ENCODE assay signal across 10 cellular contexts in genomic region chr1:225437710-225438437, GRCh38. TPM values are rescaled to one million over a fixed set of nuclear protein-coding genes. Genes with fewer than 3 reads are reported as not detected.
DNase-seq lines count a peak whose midpoint lies in the region; ATAC-seq and TF ChIP-seq lines count a peak whose summit lies in the region.
"Had no signal": no experiment of that assay in that cellular context is flagged by ENCODE, and none has a peak within 500 bp of the region (broad histone marks: within the 10 kb centered on the region; RNA-seq: fewer than 3 reads in every experiment).

No MANE protein-coding gene starts in this region.

- no peak overlapping the region for H3K27ac Mint-ChIP-seq in WTC11
- no peak overlapping the region for H3K27ac Mint-ChIP-seq in activated CD8-positive, alpha-beta T cell treated with anti-CD3 and anti-CD28 coated beads, Interleukin-2, amount 10 ng/mL, durations not matched to agents 7 days and 5 days
- H3K27ac Mint-ChIP-seq: activated CD4-positive, alpha-beta T cell treated with anti-CD3 and anti-CD28 coated beads for 36 hours had no signal

- H3K4me3 Mint-ChIP-seq in WTC11: no peak overlapping the region
- no peak overlapping the region for H3K4me3 Mint-ChIP-seq in activated CD8-positive, alpha-beta T cell treated with anti-CD3 and anti-CD28 coated beads, Interleukin-2, amount 10 ng/mL, durations not matched to agents 7 days and 5 days
- H3K4me3 Mint-ChIP-seq: activated CD4-positive, alpha-beta T cell treated with anti-CD3 and anti-CD28 coated beads for 36 hours had no signal

- H3K27me3 Mint-ChIP-seq in WTC11 (ENCODE audit: low read depth): peaks cover 3% of the 10 kb centered on the region; the same call in 1 of the 2 replicates
- H3K27me3 Mint-ChIP-seq in activated CD8-positive, alpha-beta T cell treated with anti-CD3 and anti-CD28 coated beads, Interleukin-2, amount 10 ng/mL, durations not matched to agents 7 days and 5 days (ENCODE audit: low read depth): peaks cover 11% of the 10 kb centered on the region
- H3K27me3 Mint-ChIP-seq: activated CD4-positive, alpha-beta T cell treated with anti-CD3 and anti-CD28 coated beads for 36 hours; naive B cell had no signal

- peaks cover under 1% of the 10 kb centered on the region; the same call in 1 of the 2 replicates for H3K4me1 Mint-ChIP-seq in WTC11
- H3K4me1 Mint-ChIP-seq in activated CD8-positive, alpha-beta T cell treated with anti-CD3 and anti-CD28 coated beads, Interleukin-2, amount 10 ng/mL, durations not matched to agents 7 days and 5 days (ENCODE audit: low read depth): peaks cover 19% of the 10 kb centered on the region

- TF ChIP-seq CTCF in HFF-Myc (IDR thresholded peaks at IDR 0.05; ENCODE audit: low read depth, low read length, missing control alignments): peak; percentile 59
- no peak for TF ChIP-seq CTCF in WTC11 (IDR thresholded peaks at IDR 0.05)
- no peak for TF ChIP-seq CTCF in GM10266 (IDR thresholded peaks at IDR 0.05; ENCODE audit: control insufficient read depth, insufficient read depth, low read depth, missing control alignments)

- POLR2A ChIA-PET in WTC11 (lab: Charles Lee): no interaction called here
- POLR2A ChIA-PET in activated CD8-positive, alpha-beta T cell treated with anti-CD3 and anti-CD28 coated beads, Interleukin-2, amount 10 ng/mL, durations not matched to agents 7 days and 5 days (lab: Charles Lee): no interaction called here

- CTCF ChIA-PET in WTC11 (lab: Charles Lee): no interaction called here
- CTCF ChIA-PET in activated CD8-positive, alpha-beta T cell treated with anti-CD3 and anti-CD28 coated beads, Interleukin-2, amount 10 ng/mL, durations not matched to agents 7 days and 5 days (lab: Charles Lee): no interaction called here

- H3K9me3 Mint-ChIP-seq in WTC11: no peaks in the 10 kb centered on the region
- H3K9me3 Mint-ChIP-seq in activated CD8-positive, alpha-beta T cell treated with anti-CD3 and anti-CD28 coated beads, Interleukin-2, amount 10 ng/mL, durations not matched to agents 7 days and 5 days (ENCODE audit: insufficient read depth): no peaks in the 10 kb centered on the region
- H3K9me3 Mint-ChIP-seq: naive B cell had no signal

- no peaks in the 10 kb centered on the region for H3K36me3 Mint-ChIP-seq in WTC11
- H3K36me3 Mint-ChIP-seq in activated CD8-positive, alpha-beta T cell treated with anti-CD3 and anti-CD28 coated beads, Interleukin-2, amount 10 ng/mL, durations not matched to agents 7 days and 5 days (ENCODE audit: low read depth): no peaks in the 10 kb centered on the region
- H3K36me3 Mint-ChIP-seq: naive B cell had no signal

- DNase-seq in AML-193 (lab: John Stamatoyannopoulos, UW) (peak; percentile 21 to 28), HFF-Myc (ENCODE audit: extremely low read depth, low read depth) (no peak), WTC11 (ENCODE audit: low spot score) (no peak), kidney tubule cell (ENCODE audit: low spot score) (peak; percentile 34), GM10266 (ENCODE audit: extremely low spot score) (no peak), COR-L47 (lab: John Stamatoyannopoulos, UW) (no peak)
- no peak for DNase-seq in activated CD8-positive, alpha-beta T cell treated with anti-CD3 and anti-CD28 coated beads, Interleukin-2, amount 10 ng/mL, durations not matched to agents 7 days and 5 days
- no peak for DNase-seq in stimulated activated CD4-positive, alpha-beta T cell treated with anti-CD3 and anti-CD28 coated beads, Interleukin-12 subunit alpha, Interleukin-12 subunit beta, amount 100 ng/mL, for 4 hours
- DNase-seq: activated CD4-positive, alpha-beta T cell treated with anti-CD3 and anti-CD28 coated beads for 36 hours; naive B cell had no signal

- H3K4me3 ChIP-seq in HFF-Myc (replicated peaks; ENCODE audit: low read depth, low read length): no peak overlapping the region

- ATAC-seq in WTC11: peak; percentile 81
- no peak for ATAC-seq in activated CD8-positive, alpha-beta T cell treated with anti-CD3 and anti-CD28 coated beads, Interleukin-2, amount 10 ng/mL, durations not matched to agents 7 days and 5 days
- ATAC-seq: activated CD4-positive, alpha-beta T cell treated with anti-CD3 and anti-CD28 coated beads for 36 hours had no signal

TF ChIP-seq in WTC11, 78 proteins besides CTCF, POLR2A, EP300 and RAD21:
- TF ChIP-seq OVOL2 (CRISPR knock-in tag; IDR thresholded peaks at IDR 0.05; ENCODE audit: borderline replicate concordance) (no peak), ZNF425 (CRISPR knock-in tag; conservative IDR thresholded peaks at IDR 0.05) (no peak), ZNF121 (CRISPR knock-in tag; IDR thresholded peaks at IDR 0.05) (peak; percentile 96), SMAD4 (CRISPR knock-in tag; IDR thresholded peaks at IDR 0.05) (no peak)
TF ChIP-seq in WTC11: peak in this region for 1.

RNA-seq across cellular contexts. Expression of gene LBR, which starts 10.0 kb away (rescaled TPM):
- 63.8 to 86.0 TPM (median 66.0 TPM) in 3 replicates for total RNA-seq in WTC11 (2021)
- 100 to 1,000 TPM; 226 to 234 TPM for total RNA-seq in activated CD8-positive, alpha-beta T cell treated with anti-CD3 and anti-CD28 coated beads, Interleukin-2, amount 10 ng/mL, durations not matched to agents 7 days and 5 days

Comparison
In these comparisons a context has a peak if more than half of its experiments do, and no peak if none do; other contexts are left out.
1. DNase-seq: peak in AML-193 (2 of 2) and kidney tubule cell (single experiment); none in HFF-Myc (single experiment), WTC11 (single experiment), GM10266 (single experiment), activated CD8-positive, alpha-beta T cell treated with anti-CD3 and anti-CD28 coated beads, Interleukin-2, amount 10 ng/mL, durations not matched to agents 7 days and 5 days (single experiment), COR-L47 (single experiment) and stimulated activated CD4-positive, alpha-beta T cell treated with anti-CD3 and anti-CD28 coated beads, Interleukin-12 subunit alpha, Interleukin-12 subunit beta, amount 100 ng/mL, for 4 hours (single experiment).